Comparison of ENCODE assay signal across 8 cellular contexts in genomic region chr5:88666761-88667186, GRCh38.
DNase-seq lines count a peak whose midpoint lies in the region; ATAC-seq and TF ChIP-seq lines count a peak whose summit lies in the region.

No MANE protein-coding gene starts in this region.

- peaks cover 25% of the 10 kb centered on the region for H3K4me1 Mint-ChIP-seq in dendritic cell treated with granulocyte-macrophage colony-stimulating factor and Interleukin-4, amounts not matched to agents 40 ng/mL and 50 ng/mL, for 4 days (ENCODE audit: low read depth)

- H3K4me3 Mint-ChIP-seq in dendritic cell treated with granulocyte-macrophage colony-stimulating factor and Interleukin-4, amounts not matched to agents 40 ng/mL and 50 ng/mL, for 4 days = peak overlapping the region; percentile 70

- no peaks in the 10 kb centered on the region for H3K79me2 ChIP-seq in osteoblast (ENCODE audit: insufficient read depth, low read length)

- H3K36me3 ChIP-seq in osteoblast (ENCODE audit: insufficient read depth, low read length) = no peaks in the 10 kb centered on the region
- no peaks in the 10 kb centered on the region for H3K36me3 ChIP-seq in uterus

- no peak overlapping the region for H3K27ac Mint-ChIP-seq in dendritic cell treated with granulocyte-macrophage colony-stimulating factor and Interleukin-4, amounts not matched to agents 40 ng/mL and 50 ng/mL, for 4 days

- intact Hi-C loops in dendritic cell treated with granulocyte-macrophage colony-stimulating factor and Interleukin-4, amounts not matched to agents 40 ng/mL and 50 ng/mL, for 4 days (cut with micrococcal nuclease) = no loop called here
- intact Hi-C loops in uterus (cut with DNase I; ENCODE audit: low total_unique reads) = no loop called here

- H3K27me3 ChIP-seq in osteoblast (ENCODE audit: insufficient read depth, low read length) (peaks cover 99% of the 10 kb centered on the region), uterus (peaks cover 14 to 85% of the 10 kb centered on the region in 2 donors)

- no peaks in the 10 kb centered on the region for H3K4me1 ChIP-seq in osteoblast (ENCODE audit: insufficient read depth, low read length)
- no peaks in the 10 kb centered on the region for H3K4me1 ChIP-seq in uterus

- H4K20me1 ChIP-seq in osteoblast (ENCODE audit: insufficient read depth, low read length) = no peaks in the 10 kb centered on the region

- no peaks in the 10 kb centered on the region for H3K9me3 Mint-ChIP-seq in dendritic cell treated with granulocyte-macrophage colony-stimulating factor and Interleukin-4, amounts not matched to agents 40 ng/mL and 50 ng/mL, for 4 days

- H2AFZ ChIP-seq in osteoblast (ENCODE audit: low read length) = peak overlapping the region; percentile 75

- no peak overlapping the region for H3K27ac ChIP-seq in osteoblast (ENCODE audit: low read depth, low read length)
- H3K27ac ChIP-seq in uterus = peak overlapping the region in 1 of 2 donors; percentile 32

- peak; percentile 61 for ATAC-seq in GM18498 (IDR thresholded peaks at IDR 0.05; ENCODE audit: unreplicated experiment)

- no peak for TF ChIP-seq POLR2A in uterus (IDR thresholded peaks at IDR 0.05)

- H3K9me3 ChIP-seq in osteoblast (ENCODE audit: low read depth, low read length) (no peaks in the 10 kb centered on the region), uterus (no peaks in the 10 kb centered on the region)

- peak; percentile 20 for DNase-seq in H4 (ENCODE audit: low spot score)
- peak; percentile 19 for DNase-seq in NCI-H146 (lab: John Stamatoyannopoulos, UW)
- DNase-seq in osteoblast (ENCODE audit: insufficient read length, low spot score, missing footprints) = no peak
- DNase-seq in uterus = no peak
- no peak for DNase-seq in foreskin melanocyte
- DNase-seq in NCI-H345 treated with DMSO at 0.1 percent for 48 hours (lab: John Stamatoyannopoulos, UW; ENCODE audit: unreplicated experiment) = no peak

- peak overlapping the region; percentile 87 for H3K4me2 ChIP-seq in osteoblast (ENCODE audit: insufficient read depth, low read length)

- H3K4me3 ChIP-seq in osteoblast (ENCODE audit: insufficient read depth, low read length) (peak overlapping the region; percentile 71), uterus (peak overlapping the region in 1 of 2 donors; percentile 26)

- H3K36me3 Mint-ChIP-seq in dendritic cell treated with granulocyte-macrophage colony-stimulating factor and Interleukin-4, amounts not matched to agents 40 ng/mL and 50 ng/mL, for 4 days (ENCODE audit: low read depth) = no peaks in the 10 kb centered on the region

- H3K27me3 Mint-ChIP-seq in dendritic cell treated with granulocyte-macrophage colony-stimulating factor and Interleukin-4, amounts not matched to agents 40 ng/mL and 50 ng/mL, for 4 days = peaks cover 82% of the 10 kb centered on the region

- TF ChIP-seq CTCF in osteoblast (IDR thresholded peaks at IDR 0.05; ENCODE audit: extremely low read depth, low read depth, low read length) (no peak), uterus (IDR thresholded peaks at IDR 0.05) (no peak)

Comparison
In these comparisons a context has a peak if more than half of its experiments do, and no peak if none do; other contexts are left out.
1. DNase-seq: peak in H4 (single experiment) and NCI-H146 (single experiment); none in osteoblast (single experiment), uterus (0 of 2), foreskin melanocyte (single experiment) and NCI-H345 treated with DMSO at 0.1 percent for 48 hours (single experiment).